Comparison of ENCODE assay signal across 8 cellular contexts in genomic region chr1:225999912-226000337, GRCh38. TPM values are rescaled to one million over a fixed set of nuclear protein-coding genes. Genes with fewer than 3 reads are reported as not detected.
DNase-seq lines count a peak whose midpoint lies in the region; ATAC-seq lines count a peak whose summit lies in the region.

No MANE protein-coding gene starts in this region.

- H3K36me3 Mint-ChIP-seq in activated naive CD8-positive, alpha-beta T cell, result peaks cover 4% of the 10 kb centered on the region

- no peaks in the 10 kb centered on the region for H3K9me3 Mint-ChIP-seq in activated naive CD8-positive, alpha-beta T cell (ENCODE audit: low read depth)
- H3K9me3 Mint-ChIP-seq in stimulated activated naive CD8-positive, alpha-beta T cell treated with anti-CD3 and anti-CD28 coated beads, Interleukin-15, amount 100 ng/mL, for 72 hours, result peaks cover 6 to 10% of the 10 kb centered on the region in 2 donors

- ATAC-seq in GM21529 (IDR thresholded peaks at IDR 0.05; ENCODE audit: unreplicated experiment), result peak; percentile 33
- peak; percentile 63 for ATAC-seq in stimulated activated naive CD8-positive, alpha-beta T cell treated with anti-CD3 and anti-CD28 coated beads, Interleukin-15, amount 100 ng/mL, for 72 hours

- H3K27me3 Mint-ChIP-seq in activated naive CD8-positive, alpha-beta T cell, result no peaks in the 10 kb centered on the region
- no peaks in the 10 kb centered on the region for H3K27me3 Mint-ChIP-seq in stimulated activated naive CD8-positive, alpha-beta T cell treated with anti-CD3 and anti-CD28 coated beads, Interleukin-15, amount 100 ng/mL, for 72 hours

- H3K9ac ChIP-seq in iPS-18a (ENCODE audit: low read length), result peak overlapping the region; percentile 74

- DNase-seq in DMS 273 (lab: John Stamatoyannopoulos, UW; ENCODE audit: unreplicated experiment) (peak; percentile 61), DMS 273 treated with DMSO at 0.1 percent for 48 hours (lab: John Stamatoyannopoulos, UW) (no peak), A172 (ENCODE audit: low spot score) (no peak)
- DNase-seq in Jurkat, Clone E6-1 (ENCODE audit: low read depth, low spot score), result no peak
- no peak for DNase-seq in stimulated activated naive CD8-positive, alpha-beta T cell treated with anti-CD3 and anti-CD28 coated beads, Interleukin-15, amount 100 ng/mL, for 72 hours

- H3K4me1 Mint-ChIP-seq in activated naive CD8-positive, alpha-beta T cell (ENCODE audit: low read depth), result peaks cover 81% of the 10 kb centered on the region
- H3K4me1 Mint-ChIP-seq in stimulated activated naive CD8-positive, alpha-beta T cell treated with anti-CD3 and anti-CD28 coated beads, Interleukin-15, amount 100 ng/mL, for 72 hours, result peaks cover 84% of the 10 kb centered on the region

- no peaks in the 10 kb centered on the region for H3K9me3 ChIP-seq in iPS-18a (ENCODE audit: control insufficient read depth, low read depth, low read length)

- H3K36me3 ChIP-seq in iPS-18a (ENCODE audit: control insufficient read depth, low read depth, low read length), result peaks cover 3% of the 10 kb centered on the region

- peak overlapping the region; percentile 100 for H3K27ac Mint-ChIP-seq in activated naive CD8-positive, alpha-beta T cell
- H3K27ac Mint-ChIP-seq in stimulated activated naive CD8-positive, alpha-beta T cell treated with anti-CD3 and anti-CD28 coated beads, Interleukin-15, amount 100 ng/mL, for 72 hours, result peak overlapping the region; percentile 100

- peak overlapping the region; percentile 100 for H3K4me3 Mint-ChIP-seq in activated naive CD8-positive, alpha-beta T cell
- peak overlapping the region; percentile 99 to 100 for H3K4me3 Mint-ChIP-seq in stimulated activated naive CD8-positive, alpha-beta T cell treated with anti-CD3 and anti-CD28 coated beads, Interleukin-15, amount 100 ng/mL, for 72 hours

- peak overlapping the region; percentile 51 for H3K4me3 ChIP-seq in Jurkat, Clone E6-1 (ENCODE audit: low read length)
- H3K4me3 ChIP-seq in iPS-18a (ENCODE audit: low read length), result peak overlapping the region; percentile 54

- no peaks in the 10 kb centered on the region for H3K27me3 ChIP-seq in iPS-18a (ENCODE audit: control insufficient read depth, insufficient read depth, low read length)

- peaks cover 31% of the 10 kb centered on the region for H3K4me1 ChIP-seq in iPS-18a (ENCODE audit: control insufficient read depth, low read depth, low read length)

- H3K27ac ChIP-seq in iPS-18a (ENCODE audit: low read length), result peak overlapping the region; percentile 90

RNA-seq across cellular contexts. Expression of gene SDE2, which starts 0.8 kb away (rescaled TPM):
- polyA plus RNA-seq in Jurkat, Clone E6-1 (2012; ENCODE audit: insufficient read depth, insufficient read length), result 7.2 TPM
- 42.3 and 44.3 TPM in 2 replicates for total RNA-seq in A172 (2014; rRNA removed; shearing (Covaris generic))

RNA-seq across cellular contexts. Expression of gene LEFTY2, which starts 58.9 kb away (rescaled TPM):
- polyA plus RNA-seq in Jurkat, Clone E6-1 (2012; ENCODE audit: insufficient read depth, insufficient read length), result not detected
- total RNA-seq in A172 (2014; rRNA removed; shearing (Covaris generic)), result not detected in 2 replicates
